29 cellular contexts compared by ENCODE assay signal in the genomic region with DNA sequence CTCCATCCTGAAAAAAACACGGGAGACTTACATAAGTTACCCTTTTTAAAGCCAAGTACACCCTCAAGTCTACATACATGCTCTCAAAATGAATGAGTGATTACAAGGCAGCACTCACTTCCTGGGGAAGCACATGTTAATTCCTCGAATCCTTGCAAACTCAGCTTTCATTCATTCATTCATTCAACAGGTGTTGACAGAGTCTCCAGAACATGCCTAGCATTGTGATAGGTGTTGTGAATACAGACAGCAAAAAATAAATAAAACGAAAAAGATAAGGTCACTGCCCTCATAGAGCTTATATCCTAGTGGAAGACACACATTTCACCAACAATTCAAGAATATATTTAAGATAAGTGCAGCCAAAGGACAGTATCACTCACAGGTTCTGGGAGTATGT. TPM values are rescaled to one million over a fixed set of nuclear protein-coding genes. Genes with fewer than 3 reads are reported as not detected.
"Had no signal": no experiment of that assay in that cellular context is flagged by ENCODE, and none has a peak within 500 bp of the region (broad histone marks: within the 10 kb centered on the region; RNA-seq: fewer than 3 reads in every experiment).

No MANE protein-coding gene starts in this region.

- H3K4me1 ChIP-seq: SJSA1 had no signal

- ATAC-seq: activated CD4-positive, alpha-beta T cell treated with anti-CD3 and anti-CD28 coated beads for 36 hours; activated CD4-positive, CD25-positive, alpha-beta regulatory T cell treated with anti-CD3 and anti-CD28 coated beads, Interleukin-2, amount 50 U/mL, for 24 hours; activated CD8-positive, alpha-beta T cell treated with anti-CD3 and anti-CD28 coated beads, Interleukin-2, amount 10 ng/mL, durations not matched to agents 7 days and 5 days; activated naive CD4-positive, alpha-beta T cell treated with anti-CD3 and anti-CD28 coated beads, Interleukin-2, amount 50 U/mL, for 72 hours; Panc1 had no signal

- H3K27ac ChIP-seq: adrenal gland, brain microvascular endothelial cell, SJSA1 had no signal

- H3K9ac ChIP-seq: SK-N-SH had no signal

- H3K4me3 ChIP-seq: adrenal gland, SJSA1 had no signal

- H3K4me2 ChIP-seq: SK-N-SH had no signal

- H3K27me3 ChIP-seq: adrenal gland, brain microvascular endothelial cell had no signal

- H3K9me3 ChIP-seq: adrenal gland, SJSA1, SK-N-SH had no signal

- H3K4me1 Mint-ChIP-seq: activated CD4-positive, alpha-beta T cell treated with anti-CD3 and anti-CD28 coated beads for 36 hours; activated CD4-positive, alpha-beta T cell treated with anti-CD3 and anti-CD28 coated beads, Interleukin-2, amount 10 ng/mL, durations not matched to agents 7 days and 5 days had no signal

- H3K27ac Mint-ChIP-seq: activated CD4-positive, alpha-beta T cell treated with anti-CD3 and anti-CD28 coated beads for 36 hours; activated CD4-positive, alpha-beta T cell treated with anti-CD3 and anti-CD28 coated beads, Interleukin-2, amount 10 ng/mL, durations not matched to agents 7 days and 5 days; activated CD8-positive, alpha-beta T cell treated with anti-CD3 and anti-CD28 coated beads, Interleukin-2, amount 10 ng/mL, durations not matched to agents 7 days and 5 days; activated naive CD4-positive, alpha-beta T cell treated with anti-CD3 and anti-CD28 coated beads for 36 hours; activated naive CD4-positive, alpha-beta T cell treated with anti-CD3 and anti-CD28 coated beads, Interleukin-2, amount 50 U/mL, for 72 hours; activated T-cell treated with anti-CD3 and anti-CD28 coated beads, Interleukin-2, amount 50 U/mL, for 24 hours; activated T-helper 2 cell treated with anti-CD3 and anti-CD28 coated beads, Interferon-gamma antibody, Interleukin-2, Interleukin-4, amounts not matched to agents 10 μg/mL and 5 μg/mL and 100 μg/mL, durations not matched to agents 14 hours and 24 hours and 36 hours; T-helper 1 cell treated with Interleukin-12 subunit alpha and Interleukin-12 subunit beta and Interleukin-4 antibody, amounts not matched to agents 30 μg/mL and 1 μg/mL, for 36 hours; T-helper 2 cell treated with Interferon-gamma antibody and Interleukin-4, amounts not matched to agents 5 μg/mL and 100 μg/mL, for 36 hours had no signal

- H3K4me3 Mint-ChIP-seq: activated CD4-positive, alpha-beta T cell treated with anti-CD3 and anti-CD28 coated beads for 36 hours; activated CD4-positive, alpha-beta T cell treated with anti-CD3 and anti-CD28 coated beads, Interleukin-2, amount 10 ng/mL, durations not matched to agents 7 days and 5 days; activated CD8-positive, alpha-beta T cell treated with anti-CD3 and anti-CD28 coated beads, Interleukin-2, amount 10 ng/mL, durations not matched to agents 7 days and 5 days; activated naive CD4-positive, alpha-beta T cell treated with anti-CD3 and anti-CD28 coated beads for 36 hours; activated T-cell treated with anti-CD3 and anti-CD28 coated beads, Interleukin-2, amount 50 U/mL, for 24 hours; T-helper 1 cell treated with Interleukin-12 subunit alpha and Interleukin-12 subunit beta and Interleukin-4 antibody, amounts not matched to agents 30 μg/mL and 1 μg/mL, for 36 hours; T-helper 2 cell treated with Interferon-gamma antibody and Interleukin-4, amounts not matched to agents 5 μg/mL and 100 μg/mL, for 36 hours had no signal

- DNase-seq: activated CD4-positive, alpha-beta T cell treated with anti-CD3 and anti-CD28 coated beads for 36 hours; activated CD4-positive, alpha-beta T cell treated with anti-CD3 and anti-CD28 coated beads, Interleukin-2, amount 10 ng/mL, durations not matched to agents 7 days and 5 days; activated CD4-positive, alpha-beta T cell treated with anti-CD3 and anti-CD28 coated beads, Interleukin-2, amount 50 U/mL, for 48 hours; activated CD8-positive, alpha-beta T cell treated with anti-CD3 and anti-CD28 coated beads, Interleukin-2, amount 10 ng/mL, durations not matched to agents 7 days and 5 days; activated gamma-delta T cell treated with Interleukin-2 at 50 U/mL for 16 hours; activated naive CD4-positive, alpha-beta T cell treated with anti-CD3 and anti-CD28 coated beads for 36 hours; activated T-cell treated with anti-CD3 and anti-CD28 coated beads, Interleukin-2, amount 50 U/mL, for 24 hours; adrenal gland; brain microvascular endothelial cell; central memory CD4-positive, alpha-beta T cell; Karpas-422; NCI-H1105; NCI-H1417 treated with DMSO at 0.1 percent for 48 hours; NCI-H187 treated with DMSO at 0.1 percent for 48 hours; NCI-H2081; NCI-H226; NCI-H524 treated with DMSO at 0.1 percent for 48 hours; SHP77; SK-N-SH had no signal

- H3K9me3 Mint-ChIP-seq: activated CD4-positive, alpha-beta T cell treated with anti-CD3 and anti-CD28 coated beads, Interleukin-2, amount 10 ng/mL, durations not matched to agents 7 days and 5 days; activated naive CD4-positive, alpha-beta T cell treated with anti-CD3 and anti-CD28 coated beads for 36 hours; activated T-cell treated with anti-CD3 and anti-CD28 coated beads, Interleukin-2, amount 50 U/mL, for 24 hours; activated T-helper 2 cell treated with anti-CD3 and anti-CD28 coated beads, Interferon-gamma antibody, Interleukin-2, Interleukin-4, amounts not matched to agents 10 μg/mL and 5 μg/mL and 100 μg/mL, durations not matched to agents 14 hours and 24 hours and 36 hours; T-helper 1 cell treated with Interleukin-12 subunit alpha and Interleukin-12 subunit beta and Interleukin-4 antibody, amounts not matched to agents 30 μg/mL and 1 μg/mL, for 36 hours; T-helper 2 cell treated with Interferon-gamma antibody and Interleukin-4, amounts not matched to agents 5 μg/mL and 100 μg/mL, for 36 hours had no signal

- H3K27me3 Mint-ChIP-seq: activated T-cell treated with anti-CD3 and anti-CD28 coated beads, Interleukin-2, amount 50 U/mL, for 24 hours had no signal

- H3K36me3 Mint-ChIP-seq: activated naive CD4-positive, alpha-beta T cell treated with anti-CD3 and anti-CD28 coated beads, Interleukin-2, amount 50 U/mL, for 72 hours had no signal

- H3K36me3 ChIP-seq: adrenal gland, brain microvascular endothelial cell, SJSA1 had no signal

RNA-seq across cellular contexts. Expression of a gene that starts 19.7 kb away (rescaled TPM):
- total RNA-seq: activated CD8-positive, alpha-beta T cell treated with anti-CD3 and anti-CD28 coated beads, Interleukin-2, amount 10 ng/mL, durations not matched to agents 7 days and 5 days; activated naive CD4-positive, alpha-beta T cell treated with anti-CD3 and anti-CD28 coated beads for 36 hours; activated T-helper 2 cell treated with anti-CD3 and anti-CD28 coated beads, Interferon-gamma antibody, Interleukin-2, Interleukin-4, amounts not matched to agents 10 μg/mL and 5 μg/mL and 100 μg/mL, durations not matched to agents 14 hours and 24 hours and 36 hours; MCF 10A; NCI-H460; RPMI7951; SJSA1 had no signal
